12 cellular contexts compared by ENCODE assay signal in genomic region chr6:148593130-148593812, GRCh38.
DNase-seq lines count a peak whose midpoint lies in the region; FAIRE-seq and TF ChIP-seq lines count a peak whose summit lies in the region.
"Had no signal": no experiment of that assay in that cellular context is flagged by ENCODE, and none has a peak within 500 bp of the region (broad histone marks: within the 10 kb centered on the region; RNA-seq: fewer than 3 reads in every experiment).

No MANE protein-coding gene starts in this region.

- TF ChIP-seq CTCF in AG04450 (IDR thresholded peaks at IDR 0.05; ENCODE audit: low read depth, low read length): no peak
- TF ChIP-seq CTCF in kidney (IDR thresholded peaks at IDR 0.05; ENCODE audit: borderline replicate concordance, extremely low read depth, insufficient read depth): no peak

- no peaks in the 10 kb centered on the region for H3K27me3 ChIP-seq in AG04450 (ENCODE audit: control insufficient read depth, insufficient read depth, low read length)

- intact Hi-C loops in kidney (cut with DNase I): no loop called here

- FAIRE-seq in RCC 7860 (lab: Jason Lieb, UNC) (no peak), kidney (lab: Jason Lieb, UNC) (no peak)

- H3K27ac ChIP-seq in AG04450 (ENCODE audit: low read depth, low read length) (no peak overlapping the region), kidney (ENCODE audit: low read depth in 2 of 2, low read length in 2 of 2) (no peak overlapping the region)
- H3K27ac ChIP-seq: SK-N-MC had no signal

- no peak overlapping the region for H3K9ac ChIP-seq in kidney (ENCODE audit: low read length in 2 of 2)

- DNase-seq in AG04450 (ENCODE audit: low read depth, low spot score) (peak; percentile 1), RCC 7860 (ENCODE audit: low spot score) (peak; percentile 63), foreskin melanocyte (peak; percentile 10), non-pigmented ciliary epithelial cell (ENCODE audit: low read depth) (peak; percentile 28), OCI-M1 (lab: John Stamatoyannopoulos, UW) (no peak), NCI-H345 treated with DMSO at 0.1 percent for 48 hours (lab: John Stamatoyannopoulos, UW; ENCODE audit: unreplicated experiment) (no peak), kidney (no peak), pons (ENCODE audit: low spot score) (no peak)
- DNase-seq: activated naive CD4-positive, alpha-beta T cell treated with Interleukin-2 at 50 U/mL for 16 hours; hypothalamus; NCI-H1105 treated with DMSO at 0.1 percent for 48 hours had no signal

- no peak overlapping the region for H3K4me3 ChIP-seq in AG04450 (ENCODE audit: low read depth, low read length)
- no peak overlapping the region for H3K4me3 ChIP-seq in kidney (ENCODE audit: low read length in 2 of 2)
- H3K4me3 ChIP-seq: SK-N-MC had no signal

- H3K9me3 ChIP-seq in AG04450 (ENCODE audit: control insufficient read depth, insufficient read depth, low read length): peaks cover 6% of the 10 kb centered on the region
- peaks cover 4% of the 10 kb centered on the region in 2 donors for H3K9me3 ChIP-seq in kidney (ENCODE audit: control insufficient read depth in 1 of 2, low read length in 2 of 2)

- no peaks in the 10 kb centered on the region for H3K36me3 ChIP-seq in kidney (ENCODE audit: control insufficient read depth in 1 of 2, insufficient read depth in 2 of 2, low read length in 2 of 2)

- CTCF ChIA-PET in AG04450 (lab: Charles Lee): no interaction called here

- H3K4me1 ChIP-seq in kidney (ENCODE audit: control insufficient read depth in 1 of 2, insufficient read depth in 1 of 2, low read depth in 1 of 2, low read length in 2 of 2): no peaks in the 10 kb centered on the region

- POLR2A ChIA-PET in AG04450 (lab: Yijun Ruan, JAX): no interaction called here

Comparison
In these comparisons a context has a peak if more than half of its experiments do, and no peak if none do; other contexts are left out.
1. DNase-seq: peak in AG04450 (single experiment), RCC 7860 (single experiment), foreskin melanocyte (single experiment) and non-pigmented ciliary epithelial cell (single experiment); none in OCI-M1 (single experiment), NCI-H345 treated with DMSO at 0.1 percent for 48 hours (single experiment), kidney (single experiment) and pons (single experiment).